In genomic region chr11:126687477-126687876, GRCh38 we compare ENCODE assay signal across 22 cellular contexts.
"Had no signal": no experiment of that assay in that cellular context is flagged by ENCODE, and none has a peak within 500 bp of the region (broad histone marks: within the 10 kb centered on the region; RNA-seq: fewer than 3 reads in every experiment).

No MANE protein-coding gene starts in this region.

- H3K4me1 ChIP-seq: esophagus muscularis mucosa, foreskin keratinocyte, gastroesophageal sphincter, heart left ventricle, left lung, lower lobe of right lung had no signal

- H3K36me3 ChIP-seq: esophagus muscularis mucosa, gastroesophageal sphincter, heart left ventricle, left lung, lower lobe of right lung had no signal

- H3K4me2 ChIP-seq: hepatocyte had no signal

- H3K4me3 Mint-ChIP-seq: immature natural killer cell, mesothelial cell of epicardium had no signal

- H3K36me3 Mint-ChIP-seq: immature natural killer cell, mesothelial cell of epicardium had no signal

- H3K4me3 ChIP-seq: coronary artery, dorsolateral prefrontal cortex, esophagus muscularis mucosa, gastroesophageal sphincter, heart left ventricle, hepatocyte, left lung, lower lobe of right lung, mucosa of descending colon had no signal

- DNase-seq: dermis blood vessel endothelial cell; dorsolateral prefrontal cortex; effector CD4-positive, alpha-beta T cell; effector memory CD4-positive, alpha-beta T cell; foreskin keratinocyte; heart left ventricle; hypothalamus; immature natural killer cell; islet precursor cell; kidney; kidney glomerular epithelial cell; left colon; left lung; left ventricle myocardium superior; lower lobe of right lung; mesenchymal stem cell; mucosa of descending colon had no signal

- H3K4me1 Mint-ChIP-seq: immature natural killer cell, mesothelial cell of epicardium had no signal

- ATAC-seq: foreskin keratinocyte, gastroesophageal sphincter, heart left ventricle, left colon, left lung, left ventricle myocardium superior, lower lobe of right lung, mucosa of descending colon had no signal

- H3K27ac ChIP-seq: coronary artery, esophagus muscularis mucosa, foreskin keratinocyte, gastroesophageal sphincter, heart left ventricle, hepatocyte, left lung, lower lobe of right lung had no signal

- H2AFZ ChIP-seq: hepatocyte had no signal

- H3K79me2 ChIP-seq: hepatocyte had no signal

- H3K27ac Mint-ChIP-seq: immature natural killer cell, mesothelial cell of epicardium had no signal

- H3K9me3 Mint-ChIP-seq: immature natural killer cell, mesothelial cell of epicardium had no signal

- H3K27me3 ChIP-seq: dorsolateral prefrontal cortex, foreskin keratinocyte, left lung had no signal
